In genomic region chr7:50492770-50493519, GRCh38 we compare ENCODE assay signal across 25 cellular contexts. TPM values are rescaled to one million over a fixed set of nuclear protein-coding genes. Genes with fewer than 3 reads are reported as not detected.
DNase-seq lines count a peak whose midpoint lies in the region; ATAC-seq, FAIRE-seq and TF ChIP-seq lines count a peak whose summit lies in the region.
"Had no signal": no experiment of that assay in that cellular context is flagged by ENCODE, and none has a peak within 500 bp of the region (broad histone marks: within the 10 kb centered on the region; RNA-seq: fewer than 3 reads in every experiment).

No MANE protein-coding gene starts in this region.

- H3K4me3 Mint-ChIP-seq in activated CD4-positive, alpha-beta T cell treated with anti-CD3 and anti-CD28 coated beads, Interleukin-2, amount 10 ng/mL, durations not matched to agents 24 days and 14 days: no peak overlapping the region
- H3K4me3 Mint-ChIP-seq: CD14-positive monocyte; CD8-positive, alpha-beta memory T cell had no signal

- H3K4me1 ChIP-seq in IMR-90 (ENCODE audit: control insufficient read depth, insufficient read depth, low read length): no peaks in the 10 kb centered on the region; the same call in 1 of the 2 replicates
- H3K4me1 ChIP-seq in HepG2 (ENCODE audit: insufficient read depth, low read length): no peaks in the 10 kb centered on the region
- H3K4me1 ChIP-seq in upper lobe of right lung: peaks cover 18% of the 10 kb centered on the region

- no peak overlapping the region for H3K14ac ChIP-seq in IMR-90 (replicated peaks; ENCODE audit: low read depth, low read length)

- in situ Hi-C loops in IMR-90 (cut with MboI; ENCODE audit: low sequenced_read_pairs) (no loop called here), HepG2 (cut with HindIII; ENCODE audit: extremely low pct_ligation_motif_present, low pct_unique_long_range_greater_than_20kb) (no loop called here)

- CTCF ChIA-PET in IMR-90 (lab: Yijun Ruan, JAX): no interaction called here
- CTCF ChIA-PET in HepG2 (lab: Yijun Ruan, JAX; ENCODE audit: low intra/inter-chr PET ratio, low total read pairs): no interaction called here

- H4K20me1 ChIP-seq in IMR-90 (ENCODE audit: insufficient read depth, low read length) (no peaks in the 10 kb centered on the region), HepG2 (ENCODE audit: insufficient read depth, low read length) (no peaks in the 10 kb centered on the region)

- no peak overlapping the region for H3K18ac ChIP-seq in IMR-90 (ENCODE audit: low read depth, low read length)

- POLR2A ChIA-PET in IMR-90 (lab: Charles Lee; ENCODE audit: unreplicated experiment) (no interaction called here), HepG2 (lab: Yijun Ruan, JAX) (no interaction called here)

- H3K9me3 Mint-ChIP-seq in activated CD4-positive, alpha-beta T cell treated with anti-CD3 and anti-CD28 coated beads, Interleukin-2, amount 10 ng/mL, durations not matched to agents 24 days and 14 days: no peaks in the 10 kb centered on the region
- H3K9me3 Mint-ChIP-seq: CD8-positive, alpha-beta memory T cell had no signal

- WGBS in IMR-90 (ENCODE audit: extremely low coverage in 2 of 2, insufficient read length in 1 of 2), 2 experiments: 93% methylated on average over 5 of the region's 30 CpGs; no CpG with 5 or more reads in 1 of the 2 experiments
- WGBS in HepG2 (ENCODE audit: low lambda C conversion rate): 90% methylated on average over 24 of the region's 30 CpGs

- H2AK5ac ChIP-seq in IMR-90 (ENCODE audit: low read depth, low read length): no peak overlapping the region

- TF ChIP-seq CTCF in IMR-90 (conservative IDR thresholded peaks at IDR 0.05; ENCODE audit: low read depth, low read length) (no peak), HepG2 (CRISPR knock-in tag; IDR thresholded peaks at IDR 0.05) (no peak), upper lobe of right lung (IDR thresholded peaks at IDR 0.05) (no peak)

- no peak overlapping the region for H3K56ac ChIP-seq in IMR-90 (ENCODE audit: extremely low read depth, insufficient read depth, low read length)

- H3K36me3 Mint-ChIP-seq in activated CD4-positive, alpha-beta T cell treated with anti-CD3 and anti-CD28 coated beads, Interleukin-2, amount 10 ng/mL, durations not matched to agents 24 days and 14 days (ENCODE audit: low read depth): no peaks in the 10 kb centered on the region
- H3K36me3 Mint-ChIP-seq: CD14-positive monocyte; CD8-positive, alpha-beta memory T cell had no signal

- H3K9me3 ChIP-seq in IMR-90 (ENCODE audit: control insufficient read depth, insufficient read depth, low read length) (0 out of 2 replicates have a peak, but pooled peaks cover 2% of the 10 kb centered on the region), HepG2 (ENCODE audit: low read length) (peaks cover 6% of the 10 kb centered on the region; the same call in 1 of the 2 replicates), upper lobe of right lung (no peaks in the 10 kb centered on the region)
- H3K9me3 ChIP-seq: SK-N-SH had no signal

- DNase-seq in activated CD4-positive, alpha-beta T cell treated with anti-CD3 and anti-CD28 coated beads, Interleukin-2, amount 10 ng/mL, durations not matched to agents 24 days and 14 days: peak; percentile 49
- DNase-seq in activated CD4-positive, alpha-beta T cell treated with anti-CD3 and anti-CD28 coated beads, Interleukin-2, amount 50 U/mL, for 48 hours: no peak
- DNase-seq in IMR-90 (no peak), HepG2 (ENCODE audit: low spot score) (peak; percentile 18), upper lobe of right lung (no peak), H4 (ENCODE audit: low spot score) (no peak)
- DNase-seq: 8988T; ACHN; BE2C; Calu3; CD8-positive, alpha-beta memory T cell; DMS79 treated with DMSO at 0.1 percent for 48 hours; H7; KG1; MM.1S; NCI-H1694; NCI-H2029 treated with DMSO at 0.1 percent for 48 hours; NCI-H2227 treated with DMSO at 0.1 percent for 48 hours; NCI-H526 treated with DMSO at 0.1 percent for 48 hours; RPMI8226; SHP77; SK-N-SH had no signal

- TF ChIP-seq EP300 in HepG2 (IDR thresholded peaks at IDR 0.05; ENCODE audit: low read depth in 2 of 2, low read length in 2 of 2): no peak; a peak in 1 of 4 replicates
- no peak for TF ChIP-seq EP300 in HepG2 (CRISPR knock-in tag; IDR thresholded peaks at IDR 0.05; ENCODE audit: borderline replicate concordance)

- intact Hi-C loops in activated CD4-positive, alpha-beta T cell treated with anti-CD3 and anti-CD28 coated beads, Interleukin-2, amount 10 ng/mL, durations not matched to agents 24 days and 14 days (cut with micrococcal nuclease): no loop called here
- intact Hi-C loops in IMR-90 (cut with micrococcal nuclease) (no loop called here), HepG2 (cut with micrococcal nuclease; ENCODE audit: unreplicated experiment) (no loop called here), upper lobe of right lung (cut with DNase I) (no loop called here)

- ATAC-seq in IMR-90 (ENCODE audit: low read depth) (no peak), HepG2 (peak; percentile 70), upper lobe of right lung (peak; percentile 15), GM21447 (IDR thresholded peaks at IDR 0.05; ENCODE audit: unreplicated experiment) (no peak)

- H3K27me3 Mint-ChIP-seq in activated CD4-positive, alpha-beta T cell treated with anti-CD3 and anti-CD28 coated beads, Interleukin-2, amount 10 ng/mL, durations not matched to agents 24 days and 14 days: peaks cover 34% of the 10 kb centered on the region

- no TSS peak for BruUV-seq in IMR-90 (replicated peaks; lab: Mats Ljungman, UMichigan)
- no TSS peak for BruUV-seq in HepG2 (replicated peaks; lab: Mats Ljungman, UMichigan)

- H3K9me1 ChIP-seq in IMR-90 (ENCODE audit: insufficient read depth, low read length): no peaks in the 10 kb centered on the region

- H3K23ac ChIP-seq in IMR-90 (ENCODE audit: low read depth, low read length): no peak overlapping the region

- H3K27ac ChIP-seq in IMR-90 (ENCODE audit: insufficient read depth, low read length) (no peak overlapping the region), HepG2 (ENCODE audit: extremely low read length, insufficient read depth, low read length) (no peak overlapping the region), upper lobe of right lung (no peak overlapping the region)

- peak overlapping the region; percentile 51 for H2AFZ ChIP-seq in IMR-90 (replicated peaks; ENCODE audit: low read length, poor library complexity)
- no peak overlapping the region for H2AFZ ChIP-seq in HepG2 (ENCODE audit: low read length)

- no peaks in the 10 kb centered on the region for H3K79me1 ChIP-seq in IMR-90 (ENCODE audit: low read depth in 1 of 2, low read length in 2 of 2)

- no peak overlapping the region for H3K4ac ChIP-seq in IMR-90 (ENCODE audit: low read depth, low read length)

- no peak overlapping the region for H2BK20ac ChIP-seq in IMR-90 (ENCODE audit: low read depth, low read length)

- H2BK15ac ChIP-seq in IMR-90 (ENCODE audit: low read depth, low read length): no peak overlapping the region

- no peak overlapping the region for H2BK120ac ChIP-seq in IMR-90 (ENCODE audit: low read depth, low read length)

- H3K4me2 ChIP-seq in IMR-90 (ENCODE audit: low read depth, low read length) (no peak overlapping the region), HepG2 (ENCODE audit: low read depth, low read length) (no peak overlapping the region)
- H3K4me2 ChIP-seq: SK-N-SH had no signal

- H4K91ac ChIP-seq in IMR-90 (ENCODE audit: insufficient read depth, low read depth, low read length): no peak overlapping the region

- no peaks in the 10 kb centered on the region for H3K79me2 ChIP-seq in HepG2 (ENCODE audit: insufficient read depth, low read length)

- H4K8ac ChIP-seq in IMR-90 (ENCODE audit: low read depth in 2 of 2, low read length in 2 of 2): no peak overlapping the region

- no peak overlapping the region for H3K9ac ChIP-seq in IMR-90 (ENCODE audit: low read depth, low read length)
- no peak overlapping the region for H3K9ac ChIP-seq in HepG2 (ENCODE audit: insufficient read depth, low read depth, low read length)
- H3K9ac ChIP-seq: SK-N-SH had no signal

- no peaks in the 10 kb centered on the region for H3K4me1 Mint-ChIP-seq in activated CD4-positive, alpha-beta T cell treated with anti-CD3 and anti-CD28 coated beads, Interleukin-2, amount 10 ng/mL, durations not matched to agents 24 days and 14 days
- H3K4me1 Mint-ChIP-seq: CD14-positive monocyte; CD8-positive, alpha-beta memory T cell had no signal

- H3K27me3 ChIP-seq in IMR-90 (ENCODE audit: control insufficient read depth, insufficient read depth, low read length) (peaks cover 7% of the 10 kb centered on the region), HepG2 (ENCODE audit: control insufficient read depth in 1 of 2, insufficient read depth in 2 of 2, low read length in 2 of 2) (no peaks in the 10 kb centered on the region), upper lobe of right lung (no peaks in the 10 kb centered on the region)
- H3K27me3 ChIP-seq: BE2C had no signal

- H2AK9ac ChIP-seq in IMR-90 (replicated peaks; ENCODE audit: low read depth, low read length, poor library complexity): no peak overlapping the region

- no peak overlapping the region for H2BK5ac ChIP-seq in IMR-90 (ENCODE audit: low read depth, low read length, poor library complexity, severe bottlenecking)

- H4K5ac ChIP-seq in IMR-90 (ENCODE audit: low read depth, low read length): no peak overlapping the region

- TF ChIP-seq RAD21 in IMR-90 (IDR thresholded peaks at IDR 0.05; ENCODE audit: low read length): no peak
- TF ChIP-seq RAD21 in HepG2 (CRISPR knock-in tag; IDR thresholded peaks at IDR 0.05): no peak

- TF ChIP-seq POLR2A in IMR-90 (IDR thresholded peaks at IDR 0.05; ENCODE audit: low read depth, low read length) (no peak), HepG2 (IDR thresholded peaks at IDR 0.05; ENCODE audit: insufficient read depth in 1 of 2, low read depth in 2 of 2, low read length in 2 of 2) (no peak)

- dilution Hi-C loops in IMR-90 (cut with HindIII; ENCODE audit: low sequenced_read_pairs, unreplicated experiment): no loop called here

- FAIRE-seq in HepG2 (lab: Jason Lieb, UNC): no peak
- FAIRE-seq: GM12892 had no signal

- no peak overlapping the region for H3K27ac Mint-ChIP-seq in activated CD4-positive, alpha-beta T cell treated with anti-CD3 and anti-CD28 coated beads, Interleukin-2, amount 10 ng/mL, durations not matched to agents 24 days and 14 days
- H3K27ac Mint-ChIP-seq: CD14-positive monocyte had no signal

- H3K36me3 ChIP-seq in IMR-90 (ENCODE audit: control insufficient read depth, insufficient read depth, low read length): no peaks in the 10 kb centered on the region
- H3K36me3 ChIP-seq in HepG2 (replicated peaks in 1 of 2; ENCODE audit: control insufficient read depth in 1 of 2, insufficient read depth in 2 of 2, low read length in 2 of 2): peaks cover 2 to 4% of the 10 kb centered on the region in 2 experiments; a peak in 1 of 5 replicates
- H3K36me3 ChIP-seq in upper lobe of right lung: no peaks in the 10 kb centered on the region

- H3K4me3 ChIP-seq in IMR-90 (ENCODE audit: insufficient read depth, low read depth, low read length): no peak overlapping the region
- H3K4me3 ChIP-seq in HepG2 (replicated peaks in 1 of 3; ENCODE audit: insufficient read depth in 1 of 3, low read depth in 2 of 3, low read length in 3 of 3): no peak overlapping the region
- no peak overlapping the region for H3K4me3 ChIP-seq in upper lobe of right lung

RNA-seq across cellular contexts. Expression of gene FIGNL1, which starts 42.8 kb away (rescaled TPM):
- 44.7 and 47.4 TPM in 2 replicates for total RNA-seq in activated CD4-positive, alpha-beta T cell treated with anti-CD3 and anti-CD28 coated beads, Interleukin-2, amount 10 ng/mL, durations not matched to agents 24 days and 14 days
- total RNA-seq in IMR-90 (2012; rRNA removed) (25.8 and 27.1 TPM in 2 replicates), HepG2 (2016; rRNA removed; fragmentation: Illumina TruSeq; extraction: Trizol) (20.9 and 28.0 TPM in 2 replicates), upper lobe of right lung (5.5 TPM)
- polyA plus RNA-seq in IMR-90 (2012; rRNA removed) (7.2 and 8.2 TPM in 2 replicates), HepG2 (2011; rRNA removed) (4.0 and 6.3 TPM in 2 replicates)
- polyA plus RNA-seq in IMR-90 (2012; cell fraction: cytosol; rRNA removed): 1.8 and 2.8 TPM in 2 replicates
- 1.6 and 5.9 TPM in 2 replicates for polyA plus RNA-seq in IMR-90 (2012; cell fraction: nucleus; rRNA removed; ENCODE audit: low replicate concordance)
- total RNA-seq in HepG2 (2016; cell fraction: cytosol; rRNA removed; fragmentation: Illumina TruSeq; extraction: Trizol; ENCODE audit: low read depth): 2.0 and 2.4 TPM in 2 replicates
- total RNA-seq in HepG2 (2016; cell fraction: insoluble cytoplasmic fraction; rRNA removed; fragmentation: Illumina TruSeq; extraction: Trizol): 17.5 and 28.7 TPM in 2 replicates
- total RNA-seq in HepG2 (2016; cell fraction: membrane; rRNA removed; fragmentation: Illumina TruSeq; extraction: Trizol): 5.7 and 6.4 TPM in 2 replicates
- 15.1 and 16.9 TPM in 2 replicates for total RNA-seq in HepG2 (2016; cell fraction: nucleus; rRNA removed; fragmentation: Illumina TruSeq; extraction: Trizol)
- polyA plus RNA-seq in HepG2 (2011; cell fraction: cytosol; rRNA removed): 1.3 and 1.5 TPM in 2 replicates
- polyA plus RNA-seq in HepG2 (2011; cell fraction: nucleus; rRNA removed): 2.8 and 3.7 TPM in 2 replicates
- 3.2 and 5.2 TPM in 2 replicates for polyA plus RNA-seq in HepG2 (2012)
- polyA plus RNA-seq in HepG2 (2016; cell fraction: cytosol; fragmentation: Illumina TruSeq; extraction: Trizol; ENCODE audit: low read depth): 0.41 and 0.53 TPM in 2 replicates
- 17.2 and 19.0 TPM in 2 replicates for polyA plus RNA-seq in HepG2 (2016; cell fraction: insoluble cytoplasmic fraction; fragmentation: Illumina TruSeq; extraction: Trizol; ENCODE audit: low read depth)
- polyA plus RNA-seq in HepG2 (2016; cell fraction: membrane; fragmentation: Illumina TruSeq; extraction: Trizol; ENCODE audit: low read depth): 1.4 and 1.5 TPM in 2 replicates
- 15.8 and 16.9 TPM in 2 replicates for polyA plus RNA-seq in HepG2 (2016; cell fraction: nucleus; fragmentation: Illumina TruSeq; extraction: Trizol; ENCODE audit: insufficient read depth, low read depth)
- polyA minus RNA-seq in HepG2 (2011; rRNA and poly(A)+ RNA removed; ENCODE audit: low replicate concordance): 8.0 and 34.7 TPM in 2 replicates
- 2.7 and 7.0 TPM in 2 replicates for polyA minus RNA-seq in HepG2 (2011; cell fraction: cytosol; rRNA and poly(A)+ RNA removed)
- 13.6 and 16.1 TPM in 2 replicates for polyA minus RNA-seq in HepG2 (2011; cell fraction: nucleus; rRNA and poly(A)+ RNA removed)
- 46.2 and 51.8 TPM in 2 replicates for total RNA-seq in H4 (2014; rRNA removed; shearing (Covaris generic))

Comparison
In these comparisons a context has a peak if more than half of its experiments do, and no peak if none do; other contexts are left out.
1. DNase-seq: peak in activated CD4-positive, alpha-beta T cell treated with anti-CD3 and anti-CD28 coated beads, Interleukin-2, amount 10 ng/mL, durations not matched to agents 24 days and 14 days (single experiment) and HepG2 (single experiment); none in activated CD4-positive, alpha-beta T cell treated with anti-CD3 and anti-CD28 coated beads, Interleukin-2, amount 50 U/mL, for 48 hours (0 of 2), IMR-90 (single experiment), upper lobe of right lung (single experiment) and H4 (single experiment).
2. ATAC-seq: peak in HepG2 (single experiment) and upper lobe of right lung (single experiment); none in IMR-90 (single experiment) and GM21447 (single experiment).